ENCODE assay signal across 18 cellular contexts in the genomic region with DNA sequence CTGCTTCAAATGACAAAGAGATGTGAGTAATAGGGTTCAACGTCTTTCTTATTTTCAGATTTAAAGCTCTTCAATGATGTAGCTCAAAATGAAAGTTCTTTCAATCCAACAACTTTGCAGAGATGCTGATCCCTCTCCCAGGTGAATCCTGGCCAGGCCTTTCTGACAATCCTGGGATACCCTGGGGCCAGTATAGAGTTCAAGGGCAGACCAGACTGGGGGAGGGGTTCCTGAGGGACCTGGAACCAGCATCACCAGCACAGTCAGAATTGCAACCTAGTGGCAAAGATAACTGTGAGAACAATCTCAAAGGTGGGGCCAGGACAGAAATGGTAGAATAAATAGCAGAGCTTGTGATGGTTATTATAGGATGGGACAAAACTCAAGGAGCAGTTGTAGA. TPM values are rescaled to one million over a fixed set of nuclear protein-coding genes. Genes with fewer than 3 reads are reported as not detected.
DNase-seq lines count a peak whose midpoint lies in the region; ATAC-seq, FAIRE-seq and TF ChIP-seq lines count a peak whose summit lies in the region.
"Had no signal": no experiment of that assay in that cellular context is flagged by ENCODE, and none has a peak within 500 bp of the region (broad histone marks: within the 10 kb centered on the region; RNA-seq: fewer than 3 reads in every experiment).

No MANE protein-coding gene starts in this region.

- H2AFZ ChIP-seq in HepG2 (ENCODE audit: low read length) = no peak overlapping the region
- no peak overlapping the region for H2AFZ ChIP-seq in mesenchymal stem cell (ENCODE audit: low read depth, low read length)

- no peak overlapping the region for H3K4ac ChIP-seq in mesenchymal stem cell (ENCODE audit: low read depth in 1 of 2, low read length in 2 of 2)

- TF ChIP-seq POLR2A in HepG2 (IDR thresholded peaks at IDR 0.05; ENCODE audit: insufficient read depth in 1 of 2, low read depth in 2 of 2, low read length in 2 of 2) (no peak), right lobe of liver (IDR thresholded peaks at IDR 0.05) (no peak), tibial nerve (IDR thresholded peaks at IDR 0.05) (no peak)

- DNase-seq in HepG2 (ENCODE audit: low spot score) = no peak
- DNase-seq in right lobe of liver = no peak
- DNase-seq in Panc1 (ENCODE audit: low read depth, low spot score) = no peak
- no peak for DNase-seq in mesenchymal stem cell
- no peak for DNase-seq in tibial nerve (ENCODE audit: low spot score in 2 of 2)
- DNase-seq: C1 segment of cervical spinal cord; Calu3; CD4-positive, alpha-beta memory T cell; COR-L47; DMS53; DMS79 treated with DMSO at 0.1 percent for 48 hours; GF-D8; GOT3; HCEC 1CT had no signal

- H2BK15ac ChIP-seq in mesenchymal stem cell (ENCODE audit: low read depth, poor library complexity, severe bottlenecking) = no peak overlapping the region

- no peak overlapping the region for H2BK5ac ChIP-seq in mesenchymal stem cell (ENCODE audit: low read depth, low read length, poor library complexity, severe bottlenecking)

- peak overlapping the region in 1 of 2 experiments; percentile 14 for H3K18ac ChIP-seq in mesenchymal stem cell (ENCODE audit: low read depth in 1 of 2, low read length in 2 of 2)

- 0 out of 3 replicates have a peak, but pooled peaks have one; percentile 23 for ATAC-seq in HepG2
- ATAC-seq in right lobe of liver = no peak
- ATAC-seq in Panc1 = no peak
- ATAC-seq in GM21723 (IDR thresholded peaks at IDR 0.05; ENCODE audit: unreplicated experiment) = no peak

- POLR2A ChIA-PET in HepG2 (lab: Yijun Ruan, JAX) (interaction anchor here (2.3 kb wide), 1 partner anchor 20 kb away, joined by 7 read pairs; a partner anchor contains a TSS), Panc1 (lab: Charles Lee) (interaction anchor here (1.0 kb wide), 1 partner anchor 90 kb away, joined by 3 read pairs; no protein-coding TSS in a partner anchor)

- in situ Hi-C loops in HepG2 (cut with HindIII; ENCODE audit: extremely low pct_ligation_motif_present, low pct_unique_long_range_greater_than_20kb) (no loop called here), Panc1 (cut with HindIII; ENCODE audit: low pct_unique_long_range_greater_than_20kb, low sequenced_read_pairs) (no loop called here)

- TF ChIP-seq CTCF in HepG2 (CRISPR knock-in tag; IDR thresholded peaks at IDR 0.05) (no peak), right lobe of liver (IDR thresholded peaks at IDR 0.05) (no peak), Panc1 (IDR thresholded peaks at IDR 0.05) (no peak), tibial nerve (IDR thresholded peaks at IDR 0.05) (no peak)

- no peak overlapping the region for H4K91ac ChIP-seq in mesenchymal stem cell (ENCODE audit: low read length)

- WGBS in HepG2 (ENCODE audit: low lambda C conversion rate) = 91% methylated on average over 1 of the region's 1 CpG
- WGBS in right lobe of liver (ENCODE audit: insufficient coverage, low coverage, low lambda C conversion rate, missing lambda C conversion rate) = 85% methylated on average over 1 of the region's 1 CpG
- WGBS in mesenchymal stem cell = 100% methylated on average over 1 of the region's 1 CpG
- 88 to 90% methylated on average over 1 of the region's 1 CpG for WGBS in tibial nerve, 2 donors

- TF ChIP-seq RAD21 in HepG2 (CRISPR knock-in tag; IDR thresholded peaks at IDR 0.05) = no peak

- no peak overlapping the region for H3K14ac ChIP-seq in mesenchymal stem cell (ENCODE audit: low read length in 2 of 2)

- no peak for FAIRE-seq in HepG2 (lab: Jason Lieb, UNC)
- FAIRE-seq: GM12891, GM18507, H54 had no signal

- H4K20me1 ChIP-seq in HepG2 (ENCODE audit: insufficient read depth, low read length) = no peaks in the 10 kb centered on the region

- H3K9me3 ChIP-seq in HepG2 (ENCODE audit: low read length) = no peaks in the 10 kb centered on the region
- no peaks in the 10 kb centered on the region for H3K9me3 ChIP-seq in right lobe of liver
- H3K9me3 ChIP-seq in Panc1 (ENCODE audit: control insufficient read depth, insufficient read depth, low read depth, low read length) = no peaks in the 10 kb centered on the region
- no peaks in the 10 kb centered on the region for H3K9me3 ChIP-seq in mesenchymal stem cell (ENCODE audit: control insufficient read depth, low read length)
- H3K9me3 ChIP-seq in tibial nerve = no peaks in the 10 kb centered on the region

- TSS peak; percentile 37 for BruUV-seq in HepG2 (replicated peaks; lab: Mats Ljungman, UMichigan)
- TSS peak; percentile 40 for BruUV-seq in Panc1 (replicated peaks; lab: Mats Ljungman, UMichigan)

- no peaks in the 10 kb centered on the region for H3K27me3 ChIP-seq in HepG2 (ENCODE audit: control insufficient read depth in 1 of 2, insufficient read depth in 2 of 2, low read length in 2 of 2)
- no peaks in the 10 kb centered on the region for H3K27me3 ChIP-seq in right lobe of liver
- no peaks in the 10 kb centered on the region for H3K27me3 ChIP-seq in Panc1 (ENCODE audit: control insufficient read depth, insufficient read depth, low read length)
- no peaks in the 10 kb centered on the region for H3K27me3 ChIP-seq in mesenchymal stem cell (ENCODE audit: control insufficient read depth in 1 of 2, insufficient read depth in 1 of 2, low read length in 2 of 2)
- no peaks in the 10 kb centered on the region for H3K27me3 ChIP-seq in tibial nerve

- H3K4me1 ChIP-seq in HepG2 (ENCODE audit: insufficient read depth, low read length) (peaks cover 5% of the 10 kb centered on the region; the same call in 1 of the 2 replicates), right lobe of liver (no peaks in the 10 kb centered on the region), Panc1 (ENCODE audit: control insufficient read depth, insufficient read depth, low read length) (no peaks in the 10 kb centered on the region), mesenchymal stem cell (ENCODE audit: control insufficient read depth, insufficient read depth, low read depth, low read length) (no peaks in the 10 kb centered on the region), tibial nerve (peaks cover 0 to 4% (median 0%) of the 10 kb centered on the region in 4 donors)

- H3K4me3 ChIP-seq in HepG2 (replicated peaks in 1 of 3; ENCODE audit: insufficient read depth in 1 of 3, low read depth in 2 of 3, low read length in 3 of 3) = no peak overlapping the region
- no peak overlapping the region for H3K4me3 ChIP-seq in right lobe of liver
- no peak overlapping the region for H3K4me3 ChIP-seq in Panc1 (ENCODE audit: low read depth in 2 of 2, low read length in 2 of 2)
- H3K4me3 ChIP-seq in mesenchymal stem cell (ENCODE audit: insufficient read depth in 1 of 2, low read depth in 1 of 2, low read length in 2 of 2) = no peak overlapping the region
- H3K4me3 ChIP-seq in tibial nerve = no peak overlapping the region

- peak overlapping the region; percentile 51 for H2AK5ac ChIP-seq in mesenchymal stem cell (ENCODE audit: low read length, severe bottlenecking)

- no peaks in the 10 kb centered on the region for H3K79me2 ChIP-seq in HepG2 (ENCODE audit: insufficient read depth, low read length)

- H2BK12ac ChIP-seq in mesenchymal stem cell (ENCODE audit: low read length in 2 of 2) = no peak overlapping the region

- H3K9ac ChIP-seq in HepG2 (ENCODE audit: insufficient read depth, low read depth, low read length) = no peak overlapping the region
- no peak overlapping the region for H3K9ac ChIP-seq in mesenchymal stem cell (ENCODE audit: low read length)

- intact Hi-C loops in HepG2 (cut with micrococcal nuclease; ENCODE audit: unreplicated experiment) = no loop called here
- intact Hi-C loops in right lobe of liver (cut with DNase I) = no loop called here
- intact Hi-C loops in Panc1 (cut with micrococcal nuclease; ENCODE audit: unreplicated experiment) = no loop called here

- no peak overlapping the region for H4K8ac ChIP-seq in mesenchymal stem cell (ENCODE audit: low read length)

- no peak overlapping the region for H3K23ac ChIP-seq in mesenchymal stem cell (ENCODE audit: low read length in 2 of 2)

- no peak overlapping the region for H3K27ac ChIP-seq in HepG2 (ENCODE audit: extremely low read length, insufficient read depth, low read length)
- H3K27ac ChIP-seq in right lobe of liver = no peak overlapping the region
- no peak overlapping the region for H3K27ac ChIP-seq in Panc1 (ENCODE audit: low read length)
- no peak overlapping the region for H3K27ac ChIP-seq in mesenchymal stem cell (ENCODE audit: low read length, poor library complexity, severe bottlenecking)
- H3K27ac ChIP-seq in tibial nerve = no peak overlapping the region

- no peak overlapping the region for H3K4me2 ChIP-seq in HepG2 (ENCODE audit: low read depth, low read length)
- H3K4me2 ChIP-seq in mesenchymal stem cell (ENCODE audit: low read length, poor library complexity, severe bottlenecking) = no peak overlapping the region

- CTCF ChIA-PET in HepG2 (lab: Yijun Ruan, JAX; ENCODE audit: low intra/inter-chr PET ratio, low total read pairs) (no interaction called here), Panc1 (lab: Charles Lee) (no interaction called here)

- peaks cover 1 to 2% of the 10 kb centered on the region in 2 experiments; a peak in 3 of 5 replicates for H3K36me3 ChIP-seq in HepG2 (replicated peaks in 1 of 2; ENCODE audit: control insufficient read depth in 1 of 2, insufficient read depth in 2 of 2, low read length in 2 of 2)
- H3K36me3 ChIP-seq in right lobe of liver = no peaks in the 10 kb centered on the region
- H3K36me3 ChIP-seq in Panc1 (ENCODE audit: control insufficient read depth, insufficient read depth, low read length) = no peaks in the 10 kb centered on the region
- peaks cover 4 to 14% of the 10 kb centered on the region in 2 experiments for H3K36me3 ChIP-seq in mesenchymal stem cell (ENCODE audit: control insufficient read depth in 1 of 2, insufficient read depth in 2 of 2, low read depth in 1 of 2, low read length in 2 of 2)
- H3K36me3 ChIP-seq in tibial nerve = peaks cover 0 to 21% (median 0%) of the 10 kb centered on the region in 3 donors

- H3K79me1 ChIP-seq in mesenchymal stem cell (replicated peaks; ENCODE audit: low read length, poor library complexity, severe bottlenecking) = peaks cover 31% of the 10 kb centered on the region

- H2BK120ac ChIP-seq in mesenchymal stem cell (ENCODE audit: low read depth, low read length) = peak overlapping the region; percentile 5

- no peak for TF ChIP-seq EP300 in HepG2 (IDR thresholded peaks at IDR 0.05; ENCODE audit: low read depth in 2 of 2, low read length in 2 of 2)
- no peak for TF ChIP-seq EP300 in HepG2 (CRISPR knock-in tag; IDR thresholded peaks at IDR 0.05; ENCODE audit: borderline replicate concordance)
- no peak for TF ChIP-seq EP300 in tibial nerve (IDR thresholded peaks at IDR 0.05)

RNA-seq across cellular contexts. Expression of a gene that starts 19.7 kb away (rescaled TPM):
- total RNA-seq in HepG2 (2016; rRNA removed; fragmentation: Illumina TruSeq; extraction: Trizol) = 30.4 and 51.0 TPM in 2 replicates
- 8.3 and 17.1 TPM in 2 replicates for total RNA-seq in HepG2 (2016; cell fraction: cytosol; rRNA removed; fragmentation: Illumina TruSeq; extraction: Trizol; ENCODE audit: low read depth)
- 35.7 and 48.8 TPM in 2 replicates for total RNA-seq in HepG2 (2016; cell fraction: insoluble cytoplasmic fraction; rRNA removed; fragmentation: Illumina TruSeq; extraction: Trizol)
- total RNA-seq in HepG2 (2016; cell fraction: membrane; rRNA removed; fragmentation: Illumina TruSeq; extraction: Trizol) = 21.3 and 25.2 TPM in 2 replicates
- 27.2 and 29.5 TPM in 2 replicates for total RNA-seq in HepG2 (2016; cell fraction: nucleus; rRNA removed; fragmentation: Illumina TruSeq; extraction: Trizol)
- 11.0 and 14.7 TPM in 2 replicates for polyA plus RNA-seq in HepG2 (2011; rRNA removed)
- 6.2 and 9.9 TPM in 2 replicates for polyA plus RNA-seq in HepG2 (2011; cell fraction: cytosol; rRNA removed)
- polyA plus RNA-seq in HepG2 (2011; cell fraction: nucleus; rRNA removed) = 6.5 and 6.9 TPM in 2 replicates
- polyA plus RNA-seq in HepG2 (2012) = 16.0 and 17.6 TPM in 2 replicates
- polyA plus RNA-seq in HepG2 (2016; cell fraction: cytosol; fragmentation: Illumina TruSeq; extraction: Trizol; ENCODE audit: low read depth) = 4.2 and 6.7 TPM in 2 replicates
- polyA plus RNA-seq in HepG2 (2016; cell fraction: insoluble cytoplasmic fraction; fragmentation: Illumina TruSeq; extraction: Trizol; ENCODE audit: low read depth) = 45.9 and 47.3 TPM in 2 replicates
- polyA plus RNA-seq in HepG2 (2016; cell fraction: membrane; fragmentation: Illumina TruSeq; extraction: Trizol; ENCODE audit: low read depth) = 9.9 and 12.4 TPM in 2 replicates
- polyA plus RNA-seq in HepG2 (2016; cell fraction: nucleus; fragmentation: Illumina TruSeq; extraction: Trizol; ENCODE audit: insufficient read depth, low read depth) = 17.3 and 21.6 TPM in 2 replicates
- 8.7 and 12.3 TPM in 2 replicates for polyA minus RNA-seq in HepG2 (2011; rRNA and poly(A)+ RNA removed; ENCODE audit: low replicate concordance)
- polyA minus RNA-seq in HepG2 (2011; cell fraction: cytosol; rRNA and poly(A)+ RNA removed) = 13.4 and 16.2 TPM in 2 replicates
- polyA minus RNA-seq in HepG2 (2011; cell fraction: nucleus; rRNA and poly(A)+ RNA removed) = 51.5 and 57.7 TPM in 2 replicates
- 10 to 100 TPM; 21.4 to 27.0 (median 23.7) TPM for total RNA-seq in right lobe of liver
- 43.5 TPM for total RNA-seq in Panc1 (2021; ENCODE audit: unreplicated experiment)
- polyA plus RNA-seq in Panc1 (2012; ENCODE audit: insufficient read length) = 29.0 TPM
- 48.0 TPM for polyA plus RNA-seq in mesenchymal stem cell (2013, experiment 1 of 2)
- polyA plus RNA-seq in mesenchymal stem cell (2013, experiment 2 of 2) = 47.2 TPM
- total RNA-seq in tibial nerve = 100 to 1,000 TPM in 1 of 4 donors, 10 to 100 TPM in 3; 34.8 to 100 (median 42.2) TPM

RNA-seq across cellular contexts. Expression of a gene that starts 23.4 kb away (rescaled TPM):
- total RNA-seq in HepG2 (2016; rRNA removed; fragmentation: Illumina TruSeq; extraction: Trizol) = 4.2 and 7.6 TPM in 2 replicates
- 2.3 and 2.7 TPM in 2 replicates for total RNA-seq in HepG2 (2016; cell fraction: cytosol; rRNA removed; fragmentation: Illumina TruSeq; extraction: Trizol; ENCODE audit: low read depth)
- total RNA-seq in HepG2 (2016; cell fraction: insoluble cytoplasmic fraction; rRNA removed; fragmentation: Illumina TruSeq; extraction: Trizol) = 4.5 and 6.6 TPM in 2 replicates
- 5.0 and 5.3 TPM in 2 replicates for total RNA-seq in HepG2 (2016; cell fraction: membrane; rRNA removed; fragmentation: Illumina TruSeq; extraction: Trizol)
- total RNA-seq in HepG2 (2016; cell fraction: nucleus; rRNA removed; fragmentation: Illumina TruSeq; extraction: Trizol) = 7.8 and 11.3 TPM in 2 replicates
- 10.3 and 10.7 TPM in 2 replicates for polyA plus RNA-seq in HepG2 (2011; rRNA removed)
- polyA plus RNA-seq in HepG2 (2011; cell fraction: cytosol; rRNA removed) = 4.8 and 10.3 TPM in 2 replicates
- 8.3 and 11.0 TPM in 2 replicates for polyA plus RNA-seq in HepG2 (2011; cell fraction: nucleus; rRNA removed)
- 10.6 and 13.1 TPM in 2 replicates for polyA plus RNA-seq in HepG2 (2012)
- polyA plus RNA-seq in HepG2 (2016; cell fraction: cytosol; fragmentation: Illumina TruSeq; extraction: Trizol; ENCODE audit: low read depth) = 1.1 TPM in 2 replicates
- polyA plus RNA-seq in HepG2 (2016; cell fraction: insoluble cytoplasmic fraction; fragmentation: Illumina TruSeq; extraction: Trizol; ENCODE audit: low read depth) = 3.3 and 3.4 TPM in 2 replicates
- 1.4 and 1.9 TPM in 2 replicates for polyA plus RNA-seq in HepG2 (2016; cell fraction: membrane; fragmentation: Illumina TruSeq; extraction: Trizol; ENCODE audit: low read depth)
- polyA plus RNA-seq in HepG2 (2016; cell fraction: nucleus; fragmentation: Illumina TruSeq; extraction: Trizol; ENCODE audit: insufficient read depth, low read depth) = 14.6 and 16.3 TPM in 2 replicates
- polyA minus RNA-seq in HepG2 (2011; rRNA and poly(A)+ RNA removed; ENCODE audit: low replicate concordance) = 5.3 and 12.2 TPM in 2 replicates
- polyA minus RNA-seq in HepG2 (2011; cell fraction: cytosol; rRNA and poly(A)+ RNA removed) = 3.6 and 5.6 TPM in 2 replicates
- polyA minus RNA-seq in HepG2 (2011; cell fraction: nucleus; rRNA and poly(A)+ RNA removed) = 8.5 and 9.3 TPM in 2 replicates
- total RNA-seq in right lobe of liver = 1 to 10 TPM in 3 of 6 experiments, under 1 TPM in 3; 0.51 to 2.7 (median 1.7) TPM
- total RNA-seq in Panc1 (2021; ENCODE audit: unreplicated experiment) = 15.0 TPM
- 8.1 TPM for polyA plus RNA-seq in Panc1 (2012; ENCODE audit: insufficient read length)
- 7.1 TPM for polyA plus RNA-seq in mesenchymal stem cell (2013, experiment 1 of 2)
- polyA plus RNA-seq in mesenchymal stem cell (2013, experiment 2 of 2) = 7.6 TPM
- 10 to 100 TPM in 1 of 4 donors, 1 to 10 TPM in 3; 4.2 to 12.2 (median 6.6) TPM for total RNA-seq in tibial nerve
